Comparison of ENCODE assay signal across 19 cellular contexts in genomic region chr13:68535329-68535728, GRCh38.
A peak's percentile ranks its signal among the peaks of the same experiment; 100 is the strongest.
DNase-seq lines count a peak whose midpoint lies in the region; ATAC-seq lines count a peak whose summit lies in the region.
"Had no signal": no experiment of that assay in that cellular context is flagged by ENCODE, and none has a peak within 500 bp of the region (broad histone marks: within the 10 kb centered on the region; RNA-seq: fewer than 3 reads in every experiment).

No MANE protein-coding gene starts in this region.

- intact Hi-C loops in naive thymus-derived CD4-positive, alpha-beta T cell (cut with micrococcal nuclease), result no loop called here

- no peaks in the 10 kb centered on the region for H3K36me3 ChIP-seq in Karpas-422 (ENCODE audit: insufficient read depth, low read length)
- no peaks in the 10 kb centered on the region for H3K36me3 ChIP-seq in naive thymus-derived CD4-positive, alpha-beta T cell (ENCODE audit: control insufficient read depth in 2 of 3, insufficient read depth in 3 of 3, low read length in 3 of 3)
- H3K36me3 ChIP-seq: pancreas had no signal

- H3K79me2 ChIP-seq in Karpas-422 (ENCODE audit: low read length), result no peaks in the 10 kb centered on the region

- peaks cover 3% of the 10 kb centered on the region; the same call in 1 of the 2 replicates for H3K4me1 ChIP-seq in Karpas-422 (ENCODE audit: low read length)
- H3K4me1 ChIP-seq in naive thymus-derived CD4-positive, alpha-beta T cell (ENCODE audit: control insufficient read depth in 2 of 2, insufficient read depth in 2 of 2, low read length in 2 of 2), result no peaks in the 10 kb centered on the region
- H3K4me1 ChIP-seq: Caco-2, pancreas had no signal

- no peak for DNase-seq in Karpas-422
- no peak for DNase-seq in activated CD8-positive, alpha-beta memory T cell treated with anti-CD3 and anti-CD28 coated beads, Interleukin-2, amount 50 U/mL, for 48 hours
- DNase-seq in SW480 (ENCODE audit: low spot score), result no peak
- no peak for DNase-seq in HT-29 (ENCODE audit: low spot score)
- DNase-seq in naive thymus-derived CD4-positive, alpha-beta T cell, result no peak
- DNase-seq: activated CD4-positive, alpha-beta T cell treated with anti-CD3 and anti-CD28 coated beads, Interleukin-2, amount 10 ng/mL, durations not matched to agents 7 days and 5 days; activated T-cell treated with anti-CD3 and anti-CD28 coated beads, Interleukin-2, amount 50 U/mL, for 4 hours; Caco-2; kidney glomerular epithelial cell; NCI-H1048; pancreas; Right ventricle myocardium superior; T1000 had no signal

- H3K4me2 ChIP-seq in Karpas-422 (ENCODE audit: low read depth, low read length, poor library complexity, severe bottlenecking), result no peak overlapping the region
- H3K4me2 ChIP-seq: GM23338 had no signal

- H3K9me3 ChIP-seq in Karpas-422 (ENCODE audit: low read length), result no peaks in the 10 kb centered on the region
- H3K9me3 ChIP-seq in naive thymus-derived CD4-positive, alpha-beta T cell (ENCODE audit: control insufficient read depth in 2 of 3, low read length in 3 of 3), result peaks cover 0 to 6% (median 0%) of the 10 kb centered on the region in 3 experiments
- H3K9me3 ChIP-seq: Caco-2, pancreas had no signal

- ATAC-seq in GM18858 (IDR thresholded peaks at IDR 0.05; ENCODE audit: unreplicated experiment), result peak; percentile 69
- peak; percentile 77 for ATAC-seq in GM21529 (IDR thresholded peaks at IDR 0.05; ENCODE audit: unreplicated experiment)
- peak; percentile 54 for ATAC-seq in HG02981 (IDR thresholded peaks at IDR 0.05; ENCODE audit: unreplicated experiment)
- ATAC-seq in naive thymus-derived CD4-positive, alpha-beta T cell, result no peak
- ATAC-seq: activated T-cell treated with anti-CD3 and anti-CD28 coated beads, Interleukin-2, amount 50 U/mL, for 4 hours; GM23338; pancreas had no signal

- H3K9ac ChIP-seq in Karpas-422 (ENCODE audit: low read length), result no peak overlapping the region

- no peak overlapping the region for H3K4me3 Mint-ChIP-seq in naive thymus-derived CD4-positive, alpha-beta T cell
- H3K4me3 Mint-ChIP-seq: activated CD4-positive, alpha-beta T cell treated with anti-CD3 and anti-CD28 coated beads, Interleukin-2, amount 10 ng/mL, durations not matched to agents 7 days and 5 days; activated naive CD8-positive, alpha-beta T cell; activated T-cell treated with anti-CD3 and anti-CD28 coated beads, Interleukin-2, amount 50 U/mL, for 4 hours; GM23338; type B pancreatic cell had no signal

- no peaks in the 10 kb centered on the region for H3K4me1 Mint-ChIP-seq in naive thymus-derived CD4-positive, alpha-beta T cell
- H3K4me1 Mint-ChIP-seq: activated CD4-positive, alpha-beta T cell treated with anti-CD3 and anti-CD28 coated beads, Interleukin-2, amount 10 ng/mL, durations not matched to agents 7 days and 5 days; GM23338 had no signal

- POLR2A ChIA-PET in naive thymus-derived CD4-positive, alpha-beta T cell (lab: Charles Lee), result no interaction called here

- H3K27ac ChIP-seq in Karpas-422 (ENCODE audit: low read length), result no peak overlapping the region
- H3K27ac ChIP-seq in naive thymus-derived CD4-positive, alpha-beta T cell (ENCODE audit: low read depth, low read length), result no peak overlapping the region
- H3K27ac ChIP-seq: pancreas had no signal

- peaks cover 0 to 24% (median 4%) of the 10 kb centered on the region in 11 donors for H3K9me3 Mint-ChIP-seq in naive thymus-derived CD4-positive, alpha-beta T cell
- H3K9me3 Mint-ChIP-seq: GM23338, type B pancreatic cell had no signal

- no peaks in the 10 kb centered on the region for H3K27me3 Mint-ChIP-seq in naive thymus-derived CD4-positive, alpha-beta T cell
- H3K27me3 Mint-ChIP-seq: activated CD4-positive, alpha-beta T cell treated with anti-CD3 and anti-CD28 coated beads, Interleukin-2, amount 10 ng/mL, durations not matched to agents 7 days and 5 days; activated naive CD8-positive, alpha-beta T cell; type B pancreatic cell had no signal

- CTCF ChIA-PET in naive thymus-derived CD4-positive, alpha-beta T cell (lab: Charles Lee), result no interaction called here

- no peaks in the 10 kb centered on the region for H3K27me3 ChIP-seq in Karpas-422 (ENCODE audit: low read length)
- no peaks in the 10 kb centered on the region for H3K27me3 ChIP-seq in naive thymus-derived CD4-positive, alpha-beta T cell (ENCODE audit: control insufficient read depth in 2 of 2, insufficient read depth in 2 of 2, low read length in 2 of 2)
- H3K27me3 ChIP-seq: pancreas had no signal

- H3K9me2 ChIP-seq in Karpas-422 (replicated peaks; ENCODE audit: insufficient read depth, low read length), result no peaks in the 10 kb centered on the region

- H3K4me3 ChIP-seq in Karpas-422 (ENCODE audit: low read length), result no peak overlapping the region
- H3K4me3 ChIP-seq in naive thymus-derived CD4-positive, alpha-beta T cell (ENCODE audit: low read length), result no peak overlapping the region
- H3K4me3 ChIP-seq: GM23338, pancreas had no signal

- no peaks in the 10 kb centered on the region for H4K20me1 ChIP-seq in Karpas-422 (ENCODE audit: insufficient read depth, low read depth, low read length)

- no peaks in the 10 kb centered on the region for H3K36me3 Mint-ChIP-seq in naive thymus-derived CD4-positive, alpha-beta T cell
- H3K36me3 Mint-ChIP-seq: activated naive CD8-positive, alpha-beta T cell; type B pancreatic cell had no signal

- H3K27ac Mint-ChIP-seq in naive thymus-derived CD4-positive, alpha-beta T cell, result no peak overlapping the region
- H3K27ac Mint-ChIP-seq: activated CD4-positive, alpha-beta T cell treated with anti-CD3 and anti-CD28 coated beads, Interleukin-2, amount 10 ng/mL, durations not matched to agents 7 days and 5 days; activated naive CD8-positive, alpha-beta T cell; GM23338; type B pancreatic cell had no signal

- H2AFZ ChIP-seq in Karpas-422 (ENCODE audit: low read length), result peak overlapping the region; percentile 57
